17 cellular contexts compared by ENCODE assay signal in the genomic region with DNA sequence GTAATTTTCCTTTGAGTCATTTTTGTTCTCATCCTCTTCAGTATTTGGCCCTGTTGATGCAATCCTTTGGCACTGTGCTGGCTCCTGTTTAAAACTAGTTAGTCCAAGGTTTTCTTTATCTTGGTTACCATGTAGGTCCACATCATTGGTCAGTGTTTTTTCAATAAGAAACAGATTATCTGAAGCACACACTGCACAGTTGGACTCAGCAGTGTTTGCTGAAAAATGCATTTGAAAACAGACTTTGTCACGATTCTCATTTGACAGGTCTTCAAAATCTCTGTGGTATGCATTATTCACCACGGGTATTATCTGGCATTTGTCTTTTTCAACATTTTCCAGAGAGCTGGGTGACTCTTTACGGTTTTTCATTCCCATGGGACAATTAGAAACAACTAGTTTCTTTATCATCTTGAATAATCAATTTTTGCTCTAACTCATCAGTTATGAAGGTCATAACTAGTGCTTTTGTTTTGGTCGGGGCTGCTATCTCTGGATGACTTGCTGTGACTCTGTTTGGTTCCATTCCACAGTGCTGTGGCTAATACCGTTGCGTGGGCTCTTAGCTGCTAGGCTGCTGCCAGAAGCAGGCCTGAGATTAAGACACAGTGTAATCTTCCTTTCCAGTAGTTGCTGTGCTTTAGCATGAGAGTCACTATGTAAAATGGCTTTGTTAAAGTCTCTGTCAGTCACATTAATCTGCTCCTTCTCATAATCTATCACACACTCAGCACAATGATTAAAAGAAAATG. TPM values are rescaled to one million over a fixed set of nuclear protein-coding genes. Genes with fewer than 3 reads are reported as not detected.
DNase-seq lines count a peak whose midpoint lies in the region; ATAC-seq, FAIRE-seq and TF ChIP-seq lines count a peak whose summit lies in the region.
"Had no signal": no experiment of that assay in that cellular context is flagged by ENCODE, and none has a peak within 500 bp of the region (broad histone marks: within the 10 kb centered on the region; RNA-seq: fewer than 3 reads in every experiment).

No MANE protein-coding gene starts in this region.

- H3K4me2 ChIP-seq in K562 (ENCODE audit: insufficient read depth, low read length) = no peak overlapping the region

- H3K27me3 ChIP-seq in K562 (ENCODE audit: control insufficient read depth in 2 of 2, insufficient read depth in 2 of 2, low read length in 2 of 2) (no peaks in the 10 kb centered on the region), left lung (no peaks in the 10 kb centered on the region)
- H3K27me3 ChIP-seq: colonic mucosa had no signal

- H3K27ac ChIP-seq in K562 (ENCODE audit: extremely low read depth, low read depth, low read length) = no peak overlapping the region
- H3K27ac ChIP-seq in left lung = no peak overlapping the region
- H3K27ac ChIP-seq: colonic mucosa, spleen had no signal

- TF ChIP-seq EP300 in K562 (IDR thresholded peaks at IDR 0.05; ENCODE audit: low read length) = no peak

- WGBS in K562 (ENCODE audit: insufficient coverage, low coverage, missing lambda C conversion rate) = 0% methylated on average over 6 of the region's 6 CpGs

- H3K4me3 ChIP-seq in AG04449 (ENCODE audit: low read depth, low read length) = no peak overlapping the region
- no peak overlapping the region for H3K4me3 ChIP-seq in K562
- no peak overlapping the region for H3K4me3 ChIP-seq in left lung
- H3K4me3 ChIP-seq: colonic mucosa, spleen had no signal

- intact Hi-C loops in K562 (cut with micrococcal nuclease) = no loop called here
- intact Hi-C loops in left lung (cut with DNase I) = no loop called here

- no peak for TF ChIP-seq POLR2A in K562 (conservative IDR thresholded peaks at IDR 0.05)

- peaks cover 37% of the 10 kb centered on the region for H3K4me1 Mint-ChIP-seq in HFFc6 (ENCODE audit: low read depth)

- ATAC-seq in K562 = peak; percentile 47; the same call in 2 of the 3 replicates
- no peak for ATAC-seq in GM18517 (IDR thresholded peaks at IDR 0.05; ENCODE audit: unreplicated experiment)
- no peak for ATAC-seq in left lung
- ATAC-seq in GM19463 (IDR thresholded peaks at IDR 0.05; ENCODE audit: unreplicated experiment) = no peak
- ATAC-seq: activated naive CD4-positive, alpha-beta T cell treated with anti-CD3 and anti-CD28 coated beads, Interleukin-2, amount 50 U/mL, for 72 hours had no signal

- peak overlapping the region; percentile 44; the same call in 1 of the 2 replicates for H3K4me3 Mint-ChIP-seq in HFFc6

- POLR2A ChIA-PET in AG04449 (lab: Yijun Ruan, JAX) = no interaction called here
- POLR2A ChIA-PET in K562 (lab: Yijun Ruan, JAX) = no interaction called here

- H3K27ac Mint-ChIP-seq in HFFc6 = peak overlapping the region; percentile 59
- H3K27ac Mint-ChIP-seq: activated naive CD4-positive, alpha-beta T cell treated with anti-CD3 and anti-CD28 coated beads, Interleukin-2, amount 50 U/mL, for 72 hours had no signal

- H3K36me3 Mint-ChIP-seq in HFFc6 (ENCODE audit: low read depth) = no peaks in the 10 kb centered on the region
- H3K36me3 Mint-ChIP-seq: activated naive CD4-positive, alpha-beta T cell treated with anti-CD3 and anti-CD28 coated beads, Interleukin-2, amount 50 U/mL, for 72 hours had no signal

- no peak overlapping the region for H2AFZ ChIP-seq in K562 (ENCODE audit: low read depth, low read length)

- BruUV-seq in K562 (replicated peaks; lab: Mats Ljungman, UMichigan) = no TSS peak

- peak; percentile 48 for FAIRE-seq in K562 (lab: Jason Lieb, UNC)

- in situ Hi-C loops in K562 (cut with MboI) = no loop called here
- in situ Hi-C loops in KBM-7 (cut with MboI; ENCODE audit: low pct_unique_long_range_greater_than_20kb, low sequenced_read_pairs) = no loop called here

- H3K9me1 ChIP-seq in K562 (ENCODE audit: control insufficient read depth, insufficient read depth, low read length) = no peaks in the 10 kb centered on the region

- no peak for TF ChIP-seq RAD21 in K562 (CRISPR knock-in tag; conservative IDR thresholded peaks at IDR 0.05 in 1 of 2, IDR thresholded peaks at IDR 0.05 in 1 of 2)

- peaks cover 2% of the 10 kb centered on the region for H3K27me3 Mint-ChIP-seq in HFFc6 (ENCODE audit: insufficient read depth)

- H3K9me3 ChIP-seq in K562 (replicated peaks; ENCODE audit: control insufficient read depth, insufficient read depth, low read depth, low read length) (no peaks in the 10 kb centered on the region), left lung (no peaks in the 10 kb centered on the region)
- H3K9me3 ChIP-seq: colonic mucosa, spleen had no signal

- DNase-seq in AG04449 (ENCODE audit: low read depth, low spot score) = peak; percentile 49
- DNase-seq in HFFc6 = peak; percentile 36
- peak in 1 of 4 experiments; percentile 36 for DNase-seq in K562 (ENCODE audit: extremely low read depth in 1 of 4, low spot score in 3 of 4)
- peak; percentile 31 for DNase-seq in iris pigment epithelial cell (ENCODE audit: low read depth)
- no peak for DNase-seq in KBM-7
- DNase-seq in left lung = no peak
- DNase-seq: activated CD8-positive, alpha-beta memory T cell treated with anti-CD3 and anti-CD28 coated beads, Interleukin-2, amount 50 U/mL, for 48 hours; colonic mucosa; DMS79 treated with DMSO at 0.1 percent for 48 hours; erythroblast; hypothalamus; NCI-H1105 treated with DMSO at 0.1 percent for 48 hours; spleen; SW 1271 had no signal

- H3K9me3 Mint-ChIP-seq in HFFc6 = no peaks in the 10 kb centered on the region
- H3K9me3 Mint-ChIP-seq: activated naive CD4-positive, alpha-beta T cell treated with anti-CD3 and anti-CD28 coated beads, Interleukin-2, amount 50 U/mL, for 72 hours had no signal

- no peak overlapping the region for H3K9ac ChIP-seq in K562 (ENCODE audit: insufficient read depth in 1 of 2, low read depth in 2 of 2, low read length in 2 of 2)

- H3K4me1 ChIP-seq in K562 (replicated peaks in 1 of 2; ENCODE audit: control insufficient read depth in 2 of 2, insufficient read depth in 2 of 2, low read length in 2 of 2) (peaks cover 0 to 2% of the 10 kb centered on the region in 2 experiments; a peak in 2 of 5 replicates), left lung (no peaks in the 10 kb centered on the region)
- H3K4me1 ChIP-seq: spleen had no signal

- no peak for TF ChIP-seq CTCF in AG04449 (IDR thresholded peaks at IDR 0.05; ENCODE audit: insufficient read depth, low read length, missing control alignments)
- TF ChIP-seq CTCF in HFFc6 (IDR thresholded peaks at IDR 0.05) = no peak
- TF ChIP-seq CTCF in K562 (IDR thresholded peaks at IDR 0.05 in 2 of 3, conservative IDR thresholded peaks at IDR 0.05 in 1 of 3; ENCODE audit: insufficient read depth in 2 of 3, low read depth in 1 of 3, low read length in 3 of 3) = no peak
- TF ChIP-seq CTCF in left lung (IDR thresholded peaks at IDR 0.05) = no peak

- CTCF ChIA-PET in AG04449 (lab: Yijun Ruan, JAX) = no interaction called here
- CTCF ChIA-PET in K562 (lab: Yijun Ruan, JAX; ENCODE audit: low intra/inter-chr PET ratio) = no interaction called here

- no peaks in the 10 kb centered on the region for H4K20me1 ChIP-seq in K562 (replicated peaks; ENCODE audit: control insufficient read depth, insufficient read depth, low read length)

- H3K36me3 ChIP-seq in K562 (ENCODE audit: control insufficient read depth, insufficient read depth, low read length) (no peaks in the 10 kb centered on the region), left lung (no peaks in the 10 kb centered on the region)
- H3K36me3 ChIP-seq: colonic mucosa, spleen had no signal

- no peaks in the 10 kb centered on the region for H3K79me2 ChIP-seq in K562 (ENCODE audit: control insufficient read depth, insufficient read depth, low read length)

TF ChIP-seq in K562, 482 proteins besides CTCF, POLR2A, EP300 and RAD21 (continues in another document):
- TF ChIP-seq CBFA2T3 (IDR thresholded peaks at IDR 0.05) = peak; percentile 55
- TF ChIP-seq, protein P1, sequence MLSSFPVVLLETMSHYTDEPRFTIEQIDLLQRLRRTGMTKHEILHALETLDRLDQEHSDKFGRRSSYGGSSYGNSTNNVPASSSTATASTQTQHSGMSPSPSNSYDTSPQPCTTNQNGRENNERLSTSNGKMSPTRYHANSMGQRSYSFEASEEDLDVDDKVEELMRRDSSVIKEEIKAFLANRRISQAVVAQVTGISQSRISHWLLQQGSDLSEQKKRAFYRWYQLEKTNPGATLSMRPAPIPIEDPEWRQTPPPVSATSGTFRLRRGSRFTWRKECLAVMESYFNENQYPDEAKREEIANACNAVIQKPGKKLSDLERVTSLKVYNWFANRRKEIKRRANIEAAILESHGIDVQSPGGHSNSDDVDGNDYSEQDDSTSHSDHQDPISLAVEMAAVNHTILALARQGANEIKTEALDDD (IDR thresholded peaks at IDR 0.05) = peak; percentile 82
- TF ChIP-seq TEAD4 (IDR thresholded peaks at IDR 0.05; ENCODE audit: low read length) = peak; percentile 14; the same call in 1 of the 2 replicates
- TF ChIP-seq TEAD4 (CRISPR knock-in tag; IDR thresholded peaks at IDR 0.05; ENCODE audit: borderline replicate concordance) = no peak
- no peak for TF ChIP-seq ASH1L (IDR thresholded peaks at IDR 0.05; ENCODE audit: borderline replicate concordance, low read depth, partially characterized antibody)
- no peak for TF ChIP-seq BCOR (IDR thresholded peaks at IDR 0.05)
- TF ChIP-seq PRMT5 (CRISPR knock-in tag; IDR thresholded peaks at IDR 0.05) = no peak
- no peak for TF ChIP-seq ZNF445 (CRISPR knock-in tag; IDR thresholded peaks at IDR 0.05; ENCODE audit: low read depth)

RNA-seq across cellular contexts. Expression of a gene that starts 36.2 kb away (rescaled TPM):
- 1 to 10 TPM; 6.1 to 9.9 (median 9.0) TPM for total RNA-seq in HFFc6 (2021; fragmentation: NEBNext Ultra II Directional; extraction: Animal tissue kit (Norgen Biotek cat#: 25700))
- total RNA-seq in K562 (2011; cell fraction: chromatin; rRNA removed; ENCODE audit: low replicate concordance) = 9.3 and 41.7 TPM in 2 replicates
- total RNA-seq in K562 (2011; cell fraction: nucleolus; rRNA removed) = 5.3 and 9.1 TPM in 2 replicates
- 7.8 and 9.3 TPM in 2 replicates for total RNA-seq in K562 (2011; cell fraction: nucleoplasm; rRNA removed)
- total RNA-seq in K562 (2014; rRNA removed) (9.7 and 10.9 TPM in 2 replicates), K562 (2014; rRNA removed; fragmentation: Illumina TruSeq; extraction: Trizol) (22.4 and 24.4 TPM in 2 replicates), K562 (2015; rRNA removed; fragmentation: Illumina TruSeq; extraction: Trizol) (16.8 and 18.1 TPM in 2 replicates), K562 (2021) (15.5 and 17.6 TPM in 2 replicates), left lung (10 to 100 TPM; 11.2 to 15.6 TPM)
- polyA plus RNA-seq in K562 (2011; rRNA removed) (19.6 and 27.2 TPM in 2 replicates), K562 (2014; fragmentation: Illumina TruSeq; extraction: Trizol) (18.3 and 18.5 TPM in 2 replicates), K562 (2014; fragmentation: Nextera tagmentation; extraction: Ambion mirVana) (10 to 100 TPM; 21.0 to 21.5 TPM), K562 (2014; rRNA removed) (10.9 and 12.2 TPM in 2 replicates)
- polyA plus RNA-seq in K562 (2011; cell fraction: cytosol; rRNA removed) = 2.0 and 5.5 TPM in 2 replicates
- polyA plus RNA-seq in K562 (2011; cell fraction: nucleus; rRNA removed) = 14.0 and 25.7 TPM in 2 replicates
- polyA plus RNA-seq in K562 (2012) = 10.9 and 11.2 TPM in 2 replicates
- 17.7 and 19.5 TPM in 2 replicates for polyA minus RNA-seq in K562 (2011; rRNA and poly(A)+ RNA removed)
- polyA minus RNA-seq in K562 (2011; cell fraction: cytosol; rRNA and poly(A)+ RNA removed) = 4.6 and 7.7 TPM in 2 replicates
- 11.0 and 17.7 TPM in 2 replicates for polyA minus RNA-seq in K562 (2011; cell fraction: nucleus; rRNA and poly(A)+ RNA removed)

Comparison
In these comparisons a context has a peak if more than half of its experiments do, and no peak if none do; other contexts are left out.
1. DNase-seq: peak in AG04449 (single experiment), HFFc6 (single experiment) and iris pigment epithelial cell (single experiment); none in KBM-7 (single experiment) and left lung (0 of 2).